ENCODE assay signal across 9 cellular contexts in genomic region chr22:46432164-46433068, GRCh38.
A peak's percentile ranks its signal among the peaks of the same experiment; 100 is the strongest.
DNase-seq lines count a peak whose midpoint lies in the region; ATAC-seq and TF ChIP-seq lines count a peak whose summit lies in the region.
"Had no signal": no experiment of that assay in that cellular context is flagged by ENCODE, and none has a peak within 500 bp of the region (broad histone marks: within the 10 kb centered on the region; RNA-seq: fewer than 3 reads in every experiment).

No MANE protein-coding gene starts in this region.

- H3K9me3 Mint-ChIP-seq in Calu3 (ENCODE audit: low read depth, unreplicated experiment) = no peaks in the 10 kb centered on the region

- ATAC-seq in GM19328 (IDR thresholded peaks at IDR 0.05; ENCODE audit: unreplicated experiment) = no peak

- H3K9me3 ChIP-seq in colonic mucosa = no peaks in the 10 kb centered on the region

- in situ Hi-C loops in brain microvascular endothelial cell (cut with HindIII; ENCODE audit: low pct_ligation_motif_present, low sequenced_read_pairs) (no loop called here), ACHN (cut with HindIII; ENCODE audit: low pct_ligation_motif_present, low pct_unique_long_range_greater_than_20kb, low sequenced_read_pairs) (loop anchor here (25.0 kb wide), 1 partner anchor 120 kb away; no protein-coding TSS in a partner anchor)

- no TSS peak for BruUV-seq in Calu3 (replicated peaks; lab: Mats Ljungman, UMichigan)

- H3K36me3 Mint-ChIP-seq in Calu3 (ENCODE audit: insufficient read depth, unreplicated experiment) = no peaks in the 10 kb centered on the region

- peaks cover 6% of the 10 kb centered on the region for H3K4me1 ChIP-seq in colonic mucosa

- H3K4me3 Mint-ChIP-seq in Calu3 (ENCODE audit: low read depth, unreplicated experiment) = no peak overlapping the region

- H3K27ac ChIP-seq in colonic mucosa (peak overlapping the region; percentile 34), brain microvascular endothelial cell (no peak overlapping the region)

- DNase-seq in RPMI8226 (peak; percentile 71), colonic mucosa (peak; percentile 63), skeletal muscle cell (ENCODE audit: low read depth) (no peak), brain microvascular endothelial cell (no peak), ACHN (no peak), Calu3 (no peak)
- DNase-seq: NCI-H2081 had no signal

- TF ChIP-seq CTCF in colonic mucosa (IDR thresholded peaks at IDR 0.05) (no peak), brain microvascular endothelial cell (IDR thresholded peaks at IDR 0.05; ENCODE audit: low read depth, low read length, missing control alignments) (no peak), Calu3 (IDR thresholded peaks at IDR 0.05; ENCODE audit: unreplicated experiment) (no peak)

- no peaks in the 10 kb centered on the region for H3K36me3 ChIP-seq in colonic mucosa
- no peaks in the 10 kb centered on the region for H3K36me3 ChIP-seq in brain microvascular endothelial cell (replicated peaks)

- intact Hi-C loops in colonic mucosa (cut with DNase I) (no loop called here), Calu3 (cut with micrococcal nuclease; ENCODE audit: unreplicated experiment) (no loop called here)

- no peak overlapping the region for H3K27ac Mint-ChIP-seq in Calu3 (ENCODE audit: unreplicated experiment)

- H3K4me3 ChIP-seq in GM08714 (ENCODE audit: low read length) (peak overlapping the region; percentile 58; the same call in 1 of the 2 replicates), colonic mucosa (peak overlapping the region; percentile 34), skeletal muscle cell (ENCODE audit: low read depth, low read length) (peak overlapping the region; percentile 20), brain microvascular endothelial cell (ENCODE audit: low read depth, low read length) (no peak overlapping the region)

- CTCF ChIA-PET in Calu3 (lab: Charles Lee) = no interaction called here

- no peaks in the 10 kb centered on the region for H3K27me3 ChIP-seq in colonic mucosa
- H3K27me3 ChIP-seq in brain microvascular endothelial cell (replicated peaks) = peaks cover 2% of the 10 kb centered on the region

- no peaks in the 10 kb centered on the region for H3K27me3 Mint-ChIP-seq in Calu3 (ENCODE audit: unreplicated experiment)

- H3K9ac ChIP-seq in colonic mucosa (ENCODE audit: low read depth in 2 of 2, low read length in 2 of 2) = peak overlapping the region; percentile 67 to 79

- no peaks in the 10 kb centered on the region for H3K4me1 Mint-ChIP-seq in Calu3 (ENCODE audit: low read depth, unreplicated experiment)

Comparison
In these comparisons a context has a peak if more than half of its experiments do, and no peak if none do; other contexts are left out.
1. DNase-seq: peak in RPMI8226 (single experiment) and colonic mucosa (single experiment); none in skeletal muscle cell (single experiment), brain microvascular endothelial cell (single experiment), ACHN (single experiment) and Calu3 (single experiment).